In the genomic region with DNA sequence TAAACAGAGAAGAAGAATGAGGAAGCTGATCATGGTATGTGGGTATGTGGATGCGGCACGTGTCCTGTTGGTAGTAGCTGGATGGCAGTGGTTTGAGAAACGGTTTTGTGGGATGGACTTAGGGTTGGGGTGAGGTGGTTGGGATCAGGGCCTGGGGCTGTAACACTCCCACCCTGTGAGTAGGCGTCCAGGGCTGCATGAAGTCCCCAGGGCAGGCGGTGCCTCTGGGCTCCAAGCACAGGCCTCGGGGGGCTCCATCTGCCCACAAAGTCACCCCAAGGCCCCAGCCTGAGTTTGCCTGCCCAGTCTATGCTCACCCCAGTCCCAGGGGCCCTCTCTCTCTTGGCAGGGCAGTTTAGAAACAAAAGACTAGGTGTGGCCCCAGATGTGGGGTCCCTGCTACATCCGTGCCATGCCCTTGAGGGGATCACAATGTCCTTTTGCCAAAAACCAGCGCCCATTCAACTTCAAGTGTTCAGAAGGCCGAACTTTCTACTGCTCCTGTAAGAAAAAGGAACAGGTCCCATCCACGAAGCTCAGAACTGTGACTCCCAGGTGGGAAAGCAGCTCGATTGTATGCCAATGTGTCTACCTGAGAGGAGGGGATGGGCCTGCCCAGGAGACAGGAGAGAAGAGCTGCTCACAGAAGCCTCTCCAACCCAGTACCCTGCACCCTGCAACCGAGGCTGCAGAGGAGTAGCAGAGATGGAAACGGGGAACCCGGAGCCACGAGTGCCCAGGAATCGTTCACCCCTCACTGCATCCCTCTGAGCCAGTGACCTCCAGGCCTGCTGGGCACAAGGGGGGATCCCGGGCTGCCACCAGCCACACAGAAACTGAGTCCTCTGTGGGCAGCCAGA, we compare ENCODE assay signal across 27 cellular contexts.
"Had no signal": no experiment of that assay in that cellular context is flagged by ENCODE, and none has a peak within 500 bp of the region (broad histone marks: within the 10 kb centered on the region; RNA-seq: fewer than 3 reads in every experiment).

No MANE protein-coding gene starts in this region.

- H3K27me3 ChIP-seq: gastrocnemius medialis, pancreas, right lobe of liver, thyroid gland had no signal

- H3K9me3 Mint-ChIP-seq: memory B cell; natural killer cell treated with Interleukin-12 subunit alpha and Interleukin-12 subunit beta and Interleukin-15 and Interleukin-18, amount 100 ng/mL, for 72 hours had no signal

- H3K4me1 ChIP-seq: gastrocnemius medialis, pancreas, right lobe of liver, thyroid gland had no signal

- H3K36me3 Mint-ChIP-seq: memory B cell; mesothelial cell of epicardium; natural killer cell treated with Interleukin-12 subunit alpha and Interleukin-12 subunit beta and Interleukin-15 and Interleukin-18, amount 100 ng/mL, for 72 hours had no signal

- H3K27ac Mint-ChIP-seq: effector memory CD8-positive, alpha-beta T cell; memory B cell; mesothelial cell of epicardium; naive B cell; natural killer cell treated with Interleukin-12 subunit alpha and Interleukin-12 subunit beta and Interleukin-15 and Interleukin-18, amount 100 ng/mL, for 72 hours had no signal

- ATAC-seq: effector memory CD8-positive, alpha-beta T cell; esophagus mucosa; gastrocnemius medialis; left lobe of liver; mucosa of descending colon; pancreas; right lobe of liver; stimulated activated naive CD8-positive, alpha-beta T cell treated with anti-CD3 and anti-CD28 coated beads, Interleukin-15, amount 100 ng/mL, for 72 hours had no signal

- H3K4me3 ChIP-seq: gastrocnemius medialis, lung, mucosa of descending colon, pancreas, right lobe of liver, smooth muscle cell, thyroid gland had no signal

- DNase-seq: cortex of kidney; effector memory CD8-positive, alpha-beta T cell; foreskin fibroblast; gastrocnemius medialis; kidney; mucosa of descending colon; naive B cell; occipital lobe; pancreas; retina; stimulated activated CD4-positive, alpha-beta T cell treated with anti-CD3 and anti-CD28 coated beads, Interleukin-12 subunit alpha, Interleukin-12 subunit beta, amount 100 ng/mL, for 4 hours; stimulated activated CD4-positive, alpha-beta T cell treated with anti-CD3 and anti-CD28 coated beads, Interleukin-1b, Interleukin-23, amount 100 ng/mL, for 48 hours; stimulated activated CD4-positive, alpha-beta T cell treated with anti-CD3 and anti-CD28 coated beads, Interleukin-4, amount 100 ng/mL, for 1 hour; stimulated activated CD8-positive, alpha-beta memory T cell treated with anti-CD3 and anti-CD28 coated beads, Interleukin-4, amount 100 ng/mL, for 48 hours; stimulated activated naive CD4-positive, alpha-beta T cell; stimulated activated naive CD8-positive, alpha-beta T cell treated with anti-CD3 and anti-CD28 coated beads, Interleukin-15, amount 100 ng/mL, for 72 hours; thyroid gland; trophoblast cell had no signal

- H3K4me1 Mint-ChIP-seq: memory B cell; mesothelial cell of epicardium; naive B cell; stimulated activated naive CD8-positive, alpha-beta T cell treated with anti-CD3 and anti-CD28 coated beads, Interleukin-15, amount 100 ng/mL, for 72 hours had no signal

- H3K27ac ChIP-seq: epithelial cell of prostate, gastrocnemius medialis, pancreas, right lobe of liver, thyroid gland had no signal

- H3K36me3 ChIP-seq: gastrocnemius medialis, pancreas, right lobe of liver, thyroid gland had no signal

- H3K4me3 Mint-ChIP-seq: effector memory CD8-positive, alpha-beta T cell; memory B cell; mesothelial cell of epicardium; naive B cell; natural killer cell treated with Interleukin-12 subunit alpha and Interleukin-12 subunit beta and Interleukin-15 and Interleukin-18, amount 100 ng/mL, for 72 hours; stimulated activated naive CD8-positive, alpha-beta T cell treated with anti-CD3 and anti-CD28 coated beads, Interleukin-15, amount 100 ng/mL, for 72 hours had no signal

- H3K9me3 ChIP-seq: gastrocnemius medialis, mucosa of descending colon, pancreas, right lobe of liver, thyroid gland had no signal

- H3K4me2 ChIP-seq: smooth muscle cell had no signal
